1 cellular context compared by ENCODE assay signal in genomic region chr11:73787051-73787642, GRCh38.
TF ChIP-seq lines count a peak whose summit lies in the region.

No MANE protein-coding gene starts in this region.

TF ChIP-seq in HCT116, 20 proteins besides CTCF, POLR2A, EP300 and RAD21 (continued from another document):
- no peak for TF ChIP-seq REST (IDR thresholded peaks at IDR 0.05; ENCODE audit: low read depth)
- no peak for TF ChIP-seq MAX (IDR thresholded peaks at IDR 0.05)
- TF ChIP-seq EZH2 (IDR thresholded peaks at IDR 0.05): no peak
- TF ChIP-seq CEBPB (IDR thresholded peaks at IDR 0.05; ENCODE audit: low read depth): no peak
- no peak for TF ChIP-seq ZBTB33 (IDR thresholded peaks at IDR 0.05; ENCODE audit: extremely low read depth, insufficient replicate concordance, low read length)
- TF ChIP-seq CBX3 (IDR thresholded peaks at IDR 0.05; ENCODE audit: low read depth): no peak
- TF ChIP-seq ELF1 (IDR thresholded peaks at IDR 0.05; ENCODE audit: borderline replicate concordance, low read depth): no peak
- TF ChIP-seq JUND (IDR thresholded peaks at IDR 0.05): no peak
- TF ChIP-seq ZNF274 (IDR thresholded peaks at IDR 0.05; ENCODE audit: low read depth, low read length): no peak
